In the genomic region with DNA sequence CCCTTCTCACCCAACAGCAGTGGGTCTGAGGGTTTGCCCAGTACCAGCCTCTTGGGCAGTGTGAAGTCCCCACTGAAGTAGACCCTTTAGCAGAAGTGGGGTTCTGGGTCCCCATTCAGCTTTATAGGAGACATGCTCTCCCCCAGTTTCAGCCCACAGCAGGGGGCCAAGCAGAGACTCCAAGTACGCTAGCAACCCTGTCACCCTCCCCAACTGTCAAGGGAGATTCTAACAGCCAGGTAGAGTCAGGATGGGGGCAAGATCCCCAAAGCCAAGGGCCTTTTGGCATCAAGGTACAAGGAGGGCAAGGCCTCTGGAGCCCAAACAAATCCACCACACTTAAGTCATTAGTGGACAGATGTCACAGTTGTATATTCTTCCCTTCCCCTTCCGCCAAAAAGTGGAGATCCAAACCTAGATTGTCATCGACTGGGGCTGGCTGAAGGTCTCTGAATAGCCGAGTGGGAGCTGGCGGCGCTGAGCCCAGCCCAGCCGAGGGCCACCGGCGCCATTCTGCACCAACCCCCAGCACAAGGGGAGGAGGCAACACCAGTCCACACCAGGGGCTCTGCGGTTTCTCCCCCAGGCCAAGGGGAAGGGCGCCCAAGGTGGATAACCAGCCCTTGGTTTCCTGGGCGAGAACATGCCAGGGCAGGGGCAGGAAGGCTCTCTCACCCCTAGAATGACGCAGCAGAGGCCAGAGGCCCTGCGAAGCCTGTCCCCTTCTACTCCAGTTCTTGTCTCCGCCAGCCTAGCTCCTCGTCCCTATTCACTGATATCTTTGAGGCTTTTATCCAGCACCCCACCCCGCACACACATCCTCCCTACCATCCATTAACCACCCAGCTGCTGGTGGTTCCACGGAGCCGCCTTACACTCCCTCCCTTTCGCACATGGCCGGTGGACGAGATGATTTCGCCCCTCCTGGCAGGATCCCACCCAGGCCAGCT, we compare ENCODE assay signal across 9 cellular contexts. TPM values are rescaled to one million over a fixed set of nuclear protein-coding genes. Genes with fewer than 3 reads are reported as not detected.
DNase-seq lines count a peak whose midpoint lies in the region; ATAC-seq and TF ChIP-seq lines count a peak whose summit lies in the region.
"Had no signal": no experiment of that assay in that cellular context is flagged by ENCODE, and none has a peak within 500 bp of the region (broad histone marks: within the 10 kb centered on the region; RNA-seq: fewer than 3 reads in every experiment).

No MANE protein-coding gene starts in this region.

- H3K4me1 ChIP-seq in right cardiac atrium (ENCODE audit: control insufficient read depth, insufficient read depth, low read length) (peaks cover 4% of the 10 kb centered on the region), trophoblast cell (ENCODE audit: control insufficient read depth in 1 of 2, insufficient read depth in 2 of 2, low read length in 2 of 2) (peaks cover 17 to 25% of the 10 kb centered on the region in 2 experiments)

- intact Hi-C loops in Calu3 (cut with micrococcal nuclease; ENCODE audit: unreplicated experiment) (no loop called here), right cardiac atrium (cut with DNase I) (no loop called here)

- H2AK5ac ChIP-seq in trophoblast cell (ENCODE audit: low read length): peak overlapping the region; percentile 70

- H3K27ac ChIP-seq in right cardiac atrium (ENCODE audit: low read length) (peak overlapping the region; percentile 88), trophoblast cell (ENCODE audit: low read depth, low read length) (peak overlapping the region; percentile 82)

- H3K4ac ChIP-seq in trophoblast cell (ENCODE audit: low read depth, low read length): peak overlapping the region; percentile 9

- TF ChIP-seq CTCF in Calu3 (IDR thresholded peaks at IDR 0.05; ENCODE audit: unreplicated experiment): no peak

- H3K4me2 ChIP-seq in trophoblast cell (ENCODE audit: low read length): peak overlapping the region; percentile 85

- peak; percentile 47 to 57 for ATAC-seq in right cardiac atrium

- peak overlapping the region; percentile 27 for H2BK12ac ChIP-seq in trophoblast cell (ENCODE audit: low read length)

- H3K4me1 Mint-ChIP-seq in Calu3 (ENCODE audit: low read depth, unreplicated experiment): no peaks in the 10 kb centered on the region
- peaks cover 6% of the 10 kb centered on the region for H3K4me1 Mint-ChIP-seq in activated CD4-positive, alpha-beta memory T cell treated with anti-CD3 and anti-CD28 coated beads, Interleukin-2, amount 10 ng/mL, durations not matched to agents 7 days and 5 days

- H3K9me3 Mint-ChIP-seq in Calu3 (ENCODE audit: low read depth, unreplicated experiment): no peaks in the 10 kb centered on the region
- H3K9me3 Mint-ChIP-seq in activated CD4-positive, alpha-beta memory T cell treated with anti-CD3 and anti-CD28 coated beads, Interleukin-2, amount 10 ng/mL, durations not matched to agents 7 days and 5 days: no peaks in the 10 kb centered on the region

- DNase-seq in Calu3 (no peak), right cardiac atrium (peak in 2 of 3 donors; percentile 61 to 66), trophoblast cell (no peak), anterior cingulate cortex (lab: John Stamatoyannopoulos, UW) (no peak), amniotic stem cell (lab: John Stamatoyannopoulos, UW) (no peak), NCI-H510A (lab: John Stamatoyannopoulos, UW) (no peak), inferior parietal cortex (ENCODE audit: extremely low spot score) (no peak)
- no peak for DNase-seq in activated CD4-positive, alpha-beta memory T cell treated with anti-CD3 and anti-CD28 coated beads, Interleukin-2, amount 10 ng/mL, durations not matched to agents 7 days and 5 days
- DNase-seq: stimulated activated naive CD8-positive, alpha-beta T cell treated with anti-CD3 and anti-CD28 coated beads, Interleukin-15, Interleukin-2, amounts not matched to agents 100 U/mL and 50 U/mL, for 24 hours had no signal

- peak overlapping the region; percentile 47 for H2BK5ac ChIP-seq in trophoblast cell (ENCODE audit: low read depth, low read length, poor library complexity)

- no peak overlapping the region for H3K9ac ChIP-seq in trophoblast cell (ENCODE audit: low read length)

- H3K27me3 Mint-ChIP-seq in Calu3 (ENCODE audit: unreplicated experiment): peaks cover 88% of the 10 kb centered on the region
- peaks cover 53% of the 10 kb centered on the region for H3K27me3 Mint-ChIP-seq in activated CD4-positive, alpha-beta memory T cell treated with anti-CD3 and anti-CD28 coated beads, Interleukin-2, amount 10 ng/mL, durations not matched to agents 7 days and 5 days

- peaks cover 21% of the 10 kb centered on the region for H3K79me1 ChIP-seq in trophoblast cell (ENCODE audit: low read length)

- H4K12ac ChIP-seq in trophoblast cell (ENCODE audit: low read depth, low read length): peak overlapping the region; percentile 78

- no peak overlapping the region for H2AFZ ChIP-seq in trophoblast cell (ENCODE audit: insufficient read depth, low read length, poor library complexity)

- peak overlapping the region; percentile 86 for H3K14ac ChIP-seq in trophoblast cell (ENCODE audit: low read length)

- peak overlapping the region; percentile 72 for H3K4me3 Mint-ChIP-seq in Calu3 (ENCODE audit: low read depth, unreplicated experiment)
- H3K4me3 Mint-ChIP-seq in activated CD4-positive, alpha-beta memory T cell treated with anti-CD3 and anti-CD28 coated beads, Interleukin-2, amount 10 ng/mL, durations not matched to agents 7 days and 5 days: peak overlapping the region; percentile 43

- no TSS peak for BruUV-seq in Calu3 (replicated peaks; lab: Mats Ljungman, UMichigan)

- peaks cover 13% of the 10 kb centered on the region for H3K36me3 Mint-ChIP-seq in Calu3 (ENCODE audit: insufficient read depth, unreplicated experiment)
- H3K36me3 Mint-ChIP-seq in activated CD4-positive, alpha-beta memory T cell treated with anti-CD3 and anti-CD28 coated beads, Interleukin-2, amount 10 ng/mL, durations not matched to agents 7 days and 5 days (ENCODE audit: low read depth): no peaks in the 10 kb centered on the region

- peaks cover 25% of the 10 kb centered on the region for H3K79me2 ChIP-seq in trophoblast cell (ENCODE audit: control insufficient read depth, insufficient read depth, low read length, poor library complexity)

- H3K4me3 ChIP-seq in right cardiac atrium (ENCODE audit: low read length) (peak overlapping the region; percentile 65), trophoblast cell (ENCODE audit: low read depth, low read length) (peak overlapping the region; percentile 18)

- no peaks in the 10 kb centered on the region for H3K9me3 ChIP-seq in right cardiac atrium (ENCODE audit: control insufficient read depth, low read length)
- H3K9me3 ChIP-seq in trophoblast cell (ENCODE audit: insufficient read depth, low read depth, low read length): no peaks in the 10 kb centered on the region

- H4K91ac ChIP-seq in trophoblast cell (ENCODE audit: low read depth, low read length): peak overlapping the region; percentile 96

- H3K36me3 ChIP-seq in trophoblast cell (ENCODE audit: control insufficient read depth in 1 of 2, insufficient read depth in 2 of 2, low read length in 2 of 2): no peaks in the 10 kb centered on the region

- H2BK120ac ChIP-seq in trophoblast cell (ENCODE audit: insufficient read depth, low read length, poor library complexity): peak overlapping the region; percentile 75

- WGBS in right cardiac atrium: 45% methylated on average over 23 of the region's 23 CpGs
- no CpG with 5 or more reads among the region's 23 CpGs for WGBS in trophoblast cell (ENCODE audit: extremely low coverage, insufficient coverage, insufficient read length)

- peak overlapping the region; percentile 75 for H4K8ac ChIP-seq in trophoblast cell (ENCODE audit: low read depth, low read length)

- CTCF ChIA-PET in Calu3 (lab: Charles Lee): no interaction called here
- CTCF ChIA-PET in activated CD4-positive, alpha-beta memory T cell treated with anti-CD3 and anti-CD28 coated beads, Interleukin-2, amount 10 ng/mL, durations not matched to agents 7 days and 5 days (lab: Charles Lee): no interaction called here

- peak overlapping the region; percentile 17 for H3K18ac ChIP-seq in trophoblast cell (ENCODE audit: low read length)

- no peak overlapping the region for H3K27ac Mint-ChIP-seq in Calu3 (ENCODE audit: unreplicated experiment)
- H3K27ac Mint-ChIP-seq in activated CD4-positive, alpha-beta memory T cell treated with anti-CD3 and anti-CD28 coated beads, Interleukin-2, amount 10 ng/mL, durations not matched to agents 7 days and 5 days: no peak overlapping the region

- no peaks in the 10 kb centered on the region for H3K27me3 ChIP-seq in right cardiac atrium (ENCODE audit: control insufficient read depth, insufficient read depth)
- H3K27me3 ChIP-seq in trophoblast cell (ENCODE audit: insufficient read depth, low read length): no peaks in the 10 kb centered on the region

- H3K23ac ChIP-seq in trophoblast cell (ENCODE audit: low read length): no peak overlapping the region

- POLR2A ChIA-PET in activated CD4-positive, alpha-beta memory T cell treated with anti-CD3 and anti-CD28 coated beads, Interleukin-2, amount 10 ng/mL, durations not matched to agents 7 days and 5 days (lab: Charles Lee): no interaction called here

RNA-seq across cellular contexts. Expression of a gene that starts 1.5 kb away (rescaled TPM):
- 1.4 and 1.6 TPM in 2 replicates for total RNA-seq in Calu3 (2022)
- total RNA-seq in activated CD4-positive, alpha-beta memory T cell treated with anti-CD3 and anti-CD28 coated beads, Interleukin-2, amount 10 ng/mL, durations not matched to agents 7 days and 5 days: not detected
- total RNA-seq in right cardiac atrium: 100 to 1,000 TPM; 380 to 503 (median 388) TPM
- polyA plus RNA-seq in right cardiac atrium: 392 TPM
- polyA plus RNA-seq in trophoblast cell (2013): 49.4 and 49.5 TPM in 2 replicates

RNA-seq across cellular contexts. Expression of a gene that starts 51.6 kb away (rescaled TPM):
- total RNA-seq in Calu3 (2022): 33.9 and 51.5 TPM in 2 replicates
- 10 to 100 TPM; 46.1 to 49.1 TPM for total RNA-seq in activated CD4-positive, alpha-beta memory T cell treated with anti-CD3 and anti-CD28 coated beads, Interleukin-2, amount 10 ng/mL, durations not matched to agents 7 days and 5 days
- total RNA-seq in right cardiac atrium: 1 to 10 TPM in 1 of 4 donors, under 1 TPM in 3; 0.25 to 1.1 (median 0.62) TPM
- polyA plus RNA-seq in right cardiac atrium: 0.86 TPM
- polyA plus RNA-seq in trophoblast cell (2013): 7.7 and 8.2 TPM in 2 replicates

Comparison
In these comparisons a context has a peak if more than half of its experiments do, and no peak if none do; other contexts are left out.
1. DNase-seq: peak in right cardiac atrium (2 of 3); none in Calu3 (single experiment), activated CD4-positive, alpha-beta memory T cell treated with anti-CD3 and anti-CD28 coated beads, Interleukin-2, amount 10 ng/mL, durations not matched to agents 7 days and 5 days (single experiment), trophoblast cell (0 of 2), anterior cingulate cortex (0 of 58), amniotic stem cell (single experiment), NCI-H510A (single experiment) and inferior parietal cortex (single experiment).
2. RNA of a gene that starts 1.5 kb away (total RNA-seq): 380 to 503 TPM in right cardiac atrium; 1.4 to 1.6 TPM in Calu3 and not detected in activated CD4-positive, alpha-beta memory T cell treated with anti-CD3 and anti-CD28 coated beads, Interleukin-2, amount 10 ng/mL, durations not matched to agents 7 days and 5 days; every median in the first group is over 100 times any median in the second.
3. RNA of a gene that starts 51.6 kb away (total RNA-seq): 33.9 to 51.5 TPM in Calu3 and 46.1 to 49.1 TPM in activated CD4-positive, alpha-beta memory T cell treated with anti-CD3 and anti-CD28 coated beads, Interleukin-2, amount 10 ng/mL, durations not matched to agents 7 days and 5 days; 0.25 to 1.1 TPM in right cardiac atrium; every median in the first group is over 10 times any median in the second.